In the genomic region with DNA sequence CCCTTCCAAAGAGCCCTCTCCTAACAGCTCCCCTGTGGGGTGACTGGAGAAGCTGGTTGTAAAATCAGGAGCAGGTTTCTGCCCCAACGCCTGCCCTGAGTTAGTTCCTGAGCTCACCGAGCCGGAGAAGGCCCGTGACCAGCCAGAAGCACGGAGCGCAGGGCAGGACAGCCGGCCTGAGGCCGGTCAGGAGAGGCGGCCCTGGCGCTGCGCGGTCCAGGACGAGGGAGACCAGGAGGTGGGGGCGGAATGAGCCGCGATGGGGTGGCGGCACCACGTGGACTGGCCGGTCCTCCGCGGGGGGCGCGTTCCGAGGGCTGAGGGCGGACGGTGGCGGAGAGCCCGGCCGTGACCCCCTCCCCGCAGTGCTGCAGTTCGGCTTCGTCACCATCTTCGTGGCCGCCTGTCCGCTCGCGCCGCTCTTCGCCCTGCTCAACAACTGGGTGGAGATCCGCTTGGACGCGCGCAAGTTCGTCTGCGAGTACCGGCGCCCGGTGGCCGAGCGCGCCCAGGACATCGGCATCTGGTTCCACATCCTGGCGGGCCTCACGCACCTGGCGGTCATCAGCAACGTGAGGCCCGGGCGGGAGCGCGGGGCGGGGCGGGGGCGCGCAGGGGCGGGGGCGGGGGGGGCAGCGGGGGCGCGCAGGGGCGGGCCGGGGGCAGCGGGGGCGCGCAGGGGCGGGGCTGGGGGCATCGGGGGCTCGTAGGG, we compare ENCODE assay signal across 8 cellular contexts. TPM values are rescaled to one million over a fixed set of nuclear protein-coding genes. Genes with fewer than 3 reads are reported as not detected.
DNase-seq lines count a peak whose midpoint lies in the region; FAIRE-seq and TF ChIP-seq lines count a peak whose summit lies in the region.

No MANE protein-coding gene starts in this region.

- peak; percentile 19 for DNase-seq in activated gamma-delta T cell treated with Interleukin-2 at 50 U/mL for 16 hours
- DNase-seq in activated gamma-delta T cell (lab: John Stamatoyannopoulos, UW): no peak
- DNase-seq in HK-2 (ENCODE audit: unreplicated experiment): peak; percentile 84
- peak in 3 of 5 experiments; percentile 19 to 43 (median 23) for DNase-seq in T-helper 2 cell
- peak; percentile 31 for DNase-seq in bronchial epithelial cell (ENCODE audit: low read depth)
- peak; percentile 56 for DNase-seq in renal cortical epithelial cell (ENCODE audit: low read depth)
- no peak for DNase-seq in OCI-M2 (lab: John Stamatoyannopoulos, UW; ENCODE audit: unreplicated experiment)

- FAIRE-seq in bronchial epithelial cell (lab: Jason Lieb, UNC): no peak

- H3K36me3 ChIP-seq in bronchial epithelial cell (ENCODE audit: control insufficient read depth, insufficient read depth, low read length): no peaks in the 10 kb centered on the region

- H3K27me3 ChIP-seq in bronchial epithelial cell (ENCODE audit: control insufficient read depth, insufficient read depth, low read length): peaks cover 2% of the 10 kb centered on the region

- peak overlapping the region; percentile 46 for H3K4me3 ChIP-seq in bronchial epithelial cell (ENCODE audit: low read depth, low read length)
- peak overlapping the region; percentile 33 for H3K4me3 ChIP-seq in iPS-11a (ENCODE audit: low read depth, low read length)

- TF ChIP-seq CTCF in bronchial epithelial cell (IDR thresholded peaks at IDR 0.05; ENCODE audit: insufficient read depth, low read length, severe bottlenecking): no peak

RNA-seq across cellular contexts. Expression of a gene that starts 29.0 kb away (rescaled TPM):
- total RNA-seq in bronchial epithelial cell: under 0.01 and 0.13 TPM in 2 replicates
- total RNA-seq in renal cortical epithelial cell: 1.2 and 1.8 TPM in 2 replicates

Comparison
In these comparisons a context has a peak if more than half of its experiments do, and no peak if none do; other contexts are left out.
1. DNase-seq: peak in activated gamma-delta T cell treated with Interleukin-2 at 50 U/mL for 16 hours (single experiment), HK-2 (single experiment), T-helper 2 cell (3 of 5), bronchial epithelial cell (single experiment) and renal cortical epithelial cell (single experiment); none in activated gamma-delta T cell (single experiment) and OCI-M2 (single experiment).